In genomic region chr1:11783556-11783955, GRCh38 we compare ENCODE assay signal across 1 cellular context.
TF ChIP-seq lines count a peak whose summit lies in the region.

No MANE protein-coding gene starts in this region.

TF ChIP-seq in WTC11, 78 proteins besides CTCF, POLR2A, EP300 and RAD21 (continued from another document):
- TF ChIP-seq AR (CRISPR knock-in tag; IDR thresholded peaks at IDR 0.05) (no peak), E2F5 (CRISPR knock-in tag; IDR thresholded peaks at IDR 0.05) (no peak), NFATC4 (CRISPR knock-in tag; IDR thresholded peaks at IDR 0.05) (no peak), FOXP4 (CRISPR knock-in tag; IDR thresholded peaks at IDR 0.05) (no peak), CBFB (CRISPR knock-in tag; IDR thresholded peaks at IDR 0.05; ENCODE audit: low read depth) (no peak), PREB (CRISPR knock-in tag; IDR thresholded peaks at IDR 0.05; ENCODE audit: borderline replicate concordance) (no peak), FOXK1 (CRISPR knock-in tag; IDR thresholded peaks at IDR 0.05) (no peak), E2F4 (CRISPR knock-in tag; IDR thresholded peaks at IDR 0.05; ENCODE audit: borderline replicate concordance, low read depth) (no peak), NFE2L1 (CRISPR knock-in tag; IDR thresholded peaks at IDR 0.05) (no peak), MYBL2 (CRISPR knock-in tag; IDR thresholded peaks at IDR 0.05) (no peak), RELA (CRISPR knock-in tag; IDR thresholded peaks at IDR 0.05; ENCODE audit: borderline replicate concordance) (no peak), ZNF121 (CRISPR knock-in tag; IDR thresholded peaks at IDR 0.05) (no peak)
